ENCODE assay signal across 1 cellular context in genomic region chr17:49677134-49677932, GRCh38.
TF ChIP-seq lines count a peak whose summit lies in the region.

No MANE protein-coding gene starts in this region.

TF ChIP-seq in SK-N-SH, 30 proteins besides CTCF, POLR2A, EP300 and RAD21 (continued from another document):
- TF ChIP-seq REST (IDR thresholded peaks at IDR 0.05; ENCODE audit: low read depth, low read length) (no peak), ZBTB33 (IDR thresholded peaks at IDR 0.05; ENCODE audit: borderline replicate concordance, low read depth) (no peak), ELF1 (IDR thresholded peaks at IDR 0.05) (no peak), POLR2AphosphoS5 (IDR thresholded peaks at IDR 0.05; ENCODE audit: low read depth, low read length) (peak; percentile 55; the same call in 1 of the 2 replicates), FOXM1 (IDR thresholded peaks at IDR 0.05; ENCODE audit: low read depth) (no peak), GABPA (IDR thresholded peaks at IDR 0.05; ENCODE audit: low read depth) (no peak), MAX (IDR thresholded peaks at IDR 0.05; ENCODE audit: low read depth) (peak; percentile 64), SIN3A (IDR thresholded peaks at IDR 0.05; ENCODE audit: borderline replicate concordance, low read depth, low read length) (no peak), RXRA (IDR thresholded peaks at IDR 0.05; ENCODE audit: borderline replicate concordance, low read depth) (no peak), NRF1 (IDR thresholded peaks at IDR 0.05; ENCODE audit: low read depth, low read length) (peak; percentile 100), JUND (IDR thresholded peaks at IDR 0.05) (no peak), IRF3 (IDR thresholded peaks at IDR 0.05; ENCODE audit: low read depth, low read length) (no peak), EZH2phosphoT487 (IDR thresholded peaks at IDR 0.05; ENCODE audit: borderline replicate concordance, low read depth) (no peak)
